Comparison of ENCODE assay signal across 14 cellular contexts in the genomic region with DNA sequence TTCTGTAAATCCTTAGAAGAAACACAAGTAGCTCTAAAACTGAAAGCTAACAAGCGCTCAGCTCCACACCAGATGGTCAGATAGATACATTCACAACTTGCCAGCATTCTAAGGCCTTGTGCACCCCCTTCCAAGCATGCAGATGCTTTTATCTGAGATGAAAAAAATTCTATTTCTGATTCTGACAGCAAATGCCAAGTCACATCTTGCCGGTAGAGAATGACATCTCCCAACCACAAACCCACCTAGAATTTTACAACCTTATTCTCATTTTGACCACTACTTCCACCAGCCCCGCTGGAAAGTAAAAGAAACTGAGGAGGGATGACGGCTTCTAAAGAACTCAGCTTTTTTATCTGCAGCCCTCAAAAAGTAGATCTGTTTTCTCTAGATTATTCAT. TPM values are rescaled to one million over a fixed set of nuclear protein-coding genes. Genes with fewer than 3 reads are reported as not detected.
DNase-seq lines count a peak whose midpoint lies in the region; ATAC-seq, FAIRE-seq and TF ChIP-seq lines count a peak whose summit lies in the region.
"Had no signal": no experiment of that assay in that cellular context is flagged by ENCODE, and none has a peak within 500 bp of the region (broad histone marks: within the 10 kb centered on the region; RNA-seq: fewer than 3 reads in every experiment).

No MANE protein-coding gene starts in this region.

- no peak for FAIRE-seq in astrocyte (lab: Jason Lieb, UNC)

- H3K9ac ChIP-seq in astrocyte (ENCODE audit: low read length), result no peak overlapping the region

- H3K27ac ChIP-seq in astrocyte (ENCODE audit: low read depth, low read length), result no peak overlapping the region
- H3K27ac ChIP-seq in left lung, result no peak overlapping the region
- H3K27ac ChIP-seq: skin epidermis had no signal

- no peaks in the 10 kb centered on the region for H3K9me3 Mint-ChIP-seq in astrocyte (ENCODE audit: unreplicated experiment)
- H3K9me3 Mint-ChIP-seq: activated B cell treated with CpG ODN at 0.5 μM for 24 hours had no signal

- TF ChIP-seq CTCF in astrocyte (IDR thresholded peaks at IDR 0.05; ENCODE audit: insufficient read depth, low read depth, low read length) (no peak), left lung (IDR thresholded peaks at IDR 0.05) (no peak)

- H3K36me3 Mint-ChIP-seq in astrocyte (ENCODE audit: low read depth, unreplicated experiment), result no peaks in the 10 kb centered on the region

- H3K4me3 ChIP-seq in astrocyte (ENCODE audit: insufficient read depth, low read depth, low read length) (no peak overlapping the region), left lung (no peak overlapping the region)
- H3K4me3 ChIP-seq: ascending aorta, skin epidermis had no signal

- peaks cover 2% of the 10 kb centered on the region for H3K36me3 ChIP-seq in astrocyte (ENCODE audit: insufficient read depth, low read length)
- H3K36me3 ChIP-seq in left lung, result peaks cover 0 to 43% of the 10 kb centered on the region in 2 donors

- no peaks in the 10 kb centered on the region for H3K27me3 ChIP-seq in astrocyte (ENCODE audit: insufficient read depth, low read length)
- H3K27me3 ChIP-seq in left lung, result no peaks in the 10 kb centered on the region
- H3K27me3 ChIP-seq: ascending aorta had no signal

- H3K4me3 Mint-ChIP-seq in astrocyte (ENCODE audit: unreplicated experiment), result no peak overlapping the region
- H3K4me3 Mint-ChIP-seq: activated B cell treated with CpG ODN at 0.5 μM for 24 hours had no signal

- H3K4me1 ChIP-seq in astrocyte (ENCODE audit: insufficient read depth, low read length) (peaks cover 4% of the 10 kb centered on the region), left lung (no peaks in the 10 kb centered on the region)

- no peak overlapping the region for H3K4me2 ChIP-seq in astrocyte (ENCODE audit: low read length)

- DNase-seq in stimulated activated CD4-positive, alpha-beta T cell treated with anti-CD3 and anti-CD28 coated beads, Interleukin-1b, Interleukin-23, amount 100 ng/mL, for 48 hours, result peak; percentile 48
- no peak for DNase-seq in stimulated activated CD4-positive, alpha-beta T cell treated with anti-CD3 and anti-CD28 coated beads, Interleukin-4, amount 100 ng/mL, for 1 hour
- DNase-seq in astrocyte (ENCODE audit: low read depth), result no peak
- no peak for DNase-seq in GF-D8 (lab: John Stamatoyannopoulos, UW)
- DNase-seq in SKM-1 (lab: John Stamatoyannopoulos, UW; ENCODE audit: unreplicated experiment), result no peak
- no peak for DNase-seq in left lung
- no peak for DNase-seq in NCI-H345 treated with DMSO at 0.1 percent for 48 hours (lab: John Stamatoyannopoulos, UW; ENCODE audit: unreplicated experiment)
- DNase-seq: activated B cell treated with CpG ODN at 0.5 μM for 24 hours, AML-193, KG1, NCI-H2107 had no signal

- ATAC-seq in HG03442 (IDR thresholded peaks at IDR 0.05; ENCODE audit: unreplicated experiment) (peak; percentile 41), left lung (no peak)

- no peak overlapping the region for H2AFZ ChIP-seq in astrocyte (ENCODE audit: low read depth, low read length)

- no peaks in the 10 kb centered on the region for H3K27me3 Mint-ChIP-seq in astrocyte (ENCODE audit: low read depth, unreplicated experiment)
- H3K27me3 Mint-ChIP-seq: activated B cell treated with CpG ODN at 0.5 μM for 24 hours had no signal

- H3K4me1 Mint-ChIP-seq in astrocyte (ENCODE audit: low read depth, unreplicated experiment), result peaks cover 3% of the 10 kb centered on the region

- peak overlapping the region; percentile 14 for H3K27ac Mint-ChIP-seq in astrocyte (ENCODE audit: unreplicated experiment)
- H3K27ac Mint-ChIP-seq: activated B cell treated with CpG ODN at 0.5 μM for 24 hours had no signal

- H4K20me1 ChIP-seq in astrocyte (ENCODE audit: insufficient read depth, low read length), result no peaks in the 10 kb centered on the region

- H3K79me2 ChIP-seq in astrocyte (ENCODE audit: insufficient read depth, low read length), result no peaks in the 10 kb centered on the region

- no peaks in the 10 kb centered on the region for H3K9me3 ChIP-seq in astrocyte (ENCODE audit: insufficient read depth, low read depth, low read length)
- H3K9me3 ChIP-seq in left lung, result no peaks in the 10 kb centered on the region
- H3K9me3 ChIP-seq: ascending aorta had no signal

- intact Hi-C loops in left lung (cut with DNase I), result no loop called here

RNA-seq across cellular contexts. Expression of a gene that starts 57.7 kb away (rescaled TPM):
- total RNA-seq in astrocyte (17.4 and 22.2 TPM in 2 replicates), left lung (10 to 100 TPM; 34.3 to 43.9 TPM)
